In genomic region chr3:169668957-169669681, GRCh38 we compare ENCODE assay signal across 8 cellular contexts. TPM values are rescaled to one million over a fixed set of nuclear protein-coding genes. Genes with fewer than 3 reads are reported as not detected.
A peak's percentile ranks its signal among the peaks of the same experiment; 100 is the strongest.
DNase-seq lines count a peak whose midpoint lies in the region; ATAC-seq and TF ChIP-seq lines count a peak whose summit lies in the region.

No MANE protein-coding gene starts in this region.

- DNase-seq in BE2C (peak; percentile 80), NCI-H1930 (lab: John Stamatoyannopoulos, UW) (peak; percentile 48 to 56), esophagus muscularis mucosa (ENCODE audit: extremely low spot score) (no peak), transverse colon (peak; percentile 80)

- TF ChIP-seq CTCF in BE2C (IDR thresholded peaks at IDR 0.05; ENCODE audit: low read depth, low read length): peak; percentile 84
- TF ChIP-seq CTCF in WI38 (IDR thresholded peaks at IDR 0.05; ENCODE audit: low read depth, low read length): peak; percentile 65
- TF ChIP-seq CTCF in esophagus muscularis mucosa (IDR thresholded peaks at IDR 0.05): peak; percentile 68 to 87 (median 76)
- peak; percentile 60 to 71 (median 67) for TF ChIP-seq CTCF in transverse colon (IDR thresholded peaks at IDR 0.05)

- peaks cover 81% of the 10 kb centered on the region for H3K27me3 ChIP-seq in BE2C
- peaks cover 4 to 90% (median 54%) of the 10 kb centered on the region in 4 donors for H3K27me3 ChIP-seq in esophagus muscularis mucosa
- peaks cover 64 to 68% of the 10 kb centered on the region in 2 donors for H3K27me3 ChIP-seq in muscle layer of colon (ENCODE audit: control insufficient read depth in 1 of 2, insufficient read depth in 2 of 2, low read length in 2 of 2)
- peaks cover 91% of the 10 kb centered on the region for H3K27me3 ChIP-seq in transverse colon

- H3K4me3 ChIP-seq in BE2C (ENCODE audit: low read depth, low read length) (peak overlapping the region; percentile 53), WI38 (ENCODE audit: low read depth, low read length) (peak overlapping the region; percentile 53), esophagus muscularis mucosa (peak overlapping the region; percentile 48 to 61 (median 52)), muscle layer of colon (ENCODE audit: low read depth in 1 of 2, low read length in 2 of 2) (peak overlapping the region; percentile 27 to 46), transverse colon (peak overlapping the region in 3 of 4 donors; percentile 27 to 55 (median 35))

- in situ Hi-C loops in transverse colon (cut with MboI; ENCODE audit: low pct_ligation_motif_present in 1 of 4, low pct_unique_long_range_greater_than_20kb in 1 of 4, low sequenced_read_pairs in 3 of 4): loop anchor here in 3 of 4 donors (10.0 to 25.0 kb wide), 3 partner anchors 282 to 532 kb away; no protein-coding TSS in a partner anchor

- TF ChIP-seq POLR2A in esophagus muscularis mucosa (IDR thresholded peaks at IDR 0.05; ENCODE audit: low read depth) (no peak), transverse colon (IDR thresholded peaks at IDR 0.05) (no peak)

- H3K36me3 ChIP-seq in BE2C (no peaks in the 10 kb centered on the region), esophagus muscularis mucosa (no peaks in the 10 kb centered on the region), muscle layer of colon (ENCODE audit: insufficient read depth, low read length) (no peaks in the 10 kb centered on the region), transverse colon (no peaks in the 10 kb centered on the region)

- TF ChIP-seq EP300 in esophagus muscularis mucosa (IDR thresholded peaks at IDR 0.05) (no peak), transverse colon (IDR thresholded peaks at IDR 0.05; ENCODE audit: low read depth) (no peak)

- ATAC-seq in GM18867 (IDR thresholded peaks at IDR 0.05; ENCODE audit: unreplicated experiment): peak; percentile 85
- peak; percentile 87 for ATAC-seq in HG03039 (IDR thresholded peaks at IDR 0.05; ENCODE audit: unreplicated experiment)

- H3K27ac ChIP-seq in esophagus muscularis mucosa (replicated peaks in 1 of 4): peak overlapping the region; percentile 15 to 53 (median 40)
- no peak overlapping the region for H3K27ac ChIP-seq in muscle layer of colon (ENCODE audit: low read depth, low read length)
- peak overlapping the region in 3 of 4 donors; percentile 24 to 74 (median 60) for H3K27ac ChIP-seq in transverse colon

- intact Hi-C loops in esophagus muscularis mucosa (cut with DNase I) (loop anchor here (2.0 to 10.0 kb wide), 5 partner anchors 78 to 714 kb away; no protein-coding TSS in a partner anchor), transverse colon (cut with DNase I; ENCODE audit: low total_unique reads) (loop anchor here (10.0 kb wide), 1 partner anchor 804 kb away; no protein-coding TSS in a partner anchor)

- H3K4me1 ChIP-seq in BE2C: no peaks in the 10 kb centered on the region
- peaks cover 18 to 27% (median 21%) of the 10 kb centered on the region in 4 donors for H3K4me1 ChIP-seq in esophagus muscularis mucosa
- peaks cover 8% of the 10 kb centered on the region for H3K4me1 ChIP-seq in muscle layer of colon (ENCODE audit: insufficient read depth, low read length)
- peaks cover 0 to 26% (median 14%) of the 10 kb centered on the region in 4 donors for H3K4me1 ChIP-seq in transverse colon

- H3K9me3 ChIP-seq in BE2C: no peaks in the 10 kb centered on the region
- H3K9me3 ChIP-seq in esophagus muscularis mucosa: peaks cover 0 to 15% (median 6%) of the 10 kb centered on the region in 4 donors
- H3K9me3 ChIP-seq in muscle layer of colon (ENCODE audit: low read length): peaks cover 7% of the 10 kb centered on the region
- H3K9me3 ChIP-seq in transverse colon: peaks cover 0 to 9% of the 10 kb centered on the region in 2 donors

- no peak overlapping the region for H3K9ac ChIP-seq in muscle layer of colon (ENCODE audit: low read length)

- 7% methylated on average over 16 of the region's 45 CpGs for WGBS in esophagus muscularis mucosa
- 2% methylated on average over 10 to 22 of the region's 45 CpGs for WGBS in transverse colon (ENCODE audit: low coverage in 1 of 2), 2 donors

RNA-seq across cellular contexts. Expression of gene MECOM, which starts 5.6 kb away (rescaled TPM):
- 5.1 TPM for polyA plus RNA-seq in BE2C (2012; ENCODE audit: insufficient read depth, insufficient read length, low read depth)
- total RNA-seq in esophagus muscularis mucosa: 10 to 100 TPM; 11.7 to 19.1 (median 13.6) TPM
- total RNA-seq in transverse colon: 10 to 100 TPM; 57.2 to 85.1 (median 80.7) TPM
